ENCODE assay signal across 17 cellular contexts in the genomic region with DNA sequence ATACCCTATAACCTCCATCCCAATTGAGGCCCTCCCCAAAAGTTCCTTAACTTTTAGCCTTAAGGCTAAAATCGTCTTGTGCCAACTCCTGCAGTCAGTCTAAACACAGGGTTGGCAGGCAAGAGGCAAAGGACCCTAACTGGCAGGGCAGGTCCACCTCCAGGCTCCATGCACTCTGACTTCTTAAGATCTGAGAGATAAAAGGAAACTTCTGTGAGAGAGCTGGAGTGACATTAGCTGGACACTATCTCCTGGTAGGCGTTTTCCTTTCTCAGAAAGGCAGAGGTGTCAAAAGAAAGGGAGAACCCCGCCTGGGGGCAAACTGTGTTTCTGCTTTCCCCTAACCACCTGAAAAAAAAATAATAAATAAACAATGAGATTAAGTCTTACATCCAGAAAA. TPM values are rescaled to one million over a fixed set of nuclear protein-coding genes. Genes with fewer than 3 reads are reported as not detected.
DNase-seq lines count a peak whose midpoint lies in the region; ATAC-seq, FAIRE-seq and TF ChIP-seq lines count a peak whose summit lies in the region.
"Had no signal": no experiment of that assay in that cellular context is flagged by ENCODE, and none has a peak within 500 bp of the region (broad histone marks: within the 10 kb centered on the region; RNA-seq: fewer than 3 reads in every experiment).

No MANE protein-coding gene starts in this region.

- CTCF ChIA-PET in GM12878 (lab: Yijun Ruan, JAX) = interaction anchor here (0.7 to 5.8 kb wide), 12 partner anchors 8 to 160 kb away, joined by 3 to 64 read pairs (median 4); no protein-coding TSS in a partner anchor

- H3K9me2 ChIP-seq in MM.1S (replicated peaks; ENCODE audit: insufficient read depth, low read length) = no peaks in the 10 kb centered on the region

- TF ChIP-seq RAD21 in GM12878 (IDR thresholded peaks at IDR 0.05; ENCODE audit: insufficient read depth, low read depth, low read length) = no peak

- H3K18ac ChIP-seq in mesendoderm (ENCODE audit: low read length) = no peak overlapping the region

- ATAC-seq in GM12878 = no peak
- no peak for ATAC-seq in HG03097 (IDR thresholded peaks at IDR 0.05; ENCODE audit: low FRiP score, unreplicated experiment)
- ATAC-seq: body of pancreas, left lung had no signal

- H3K4me2 ChIP-seq in MM.1S (ENCODE audit: low read depth, low read length) (0 out of 2 replicates have a peak overlapping the region, but pooled peaks have one; percentile 4), GM12878 (ENCODE audit: control insufficient read depth, insufficient read depth) (0 out of 2 replicates have a peak overlapping the region, but pooled peaks have one; percentile 5), mesendoderm (ENCODE audit: low read length) (no peak overlapping the region)

- H3K9me3 ChIP-seq in MM.1S (replicated peaks; ENCODE audit: insufficient read depth, low read length) (no peaks in the 10 kb centered on the region), GM12878 (replicated peaks; ENCODE audit: control insufficient read depth, insufficient read depth, low read length) (no peaks in the 10 kb centered on the region), spleen (no peaks in the 10 kb centered on the region), HAP-1 (no peaks in the 10 kb centered on the region)
- H3K9me3 ChIP-seq: body of pancreas, left lung, uterus had no signal

- H2BK120ac ChIP-seq in mesendoderm (ENCODE audit: low read depth, low read length) = no peak overlapping the region

- H4K20me1 ChIP-seq in MM.1S (ENCODE audit: insufficient read depth, low read length) (no peaks in the 10 kb centered on the region), GM12878 (ENCODE audit: control insufficient read depth, insufficient read depth) (no peaks in the 10 kb centered on the region; the same call in 1 of the 2 replicates)

- H3K27ac ChIP-seq in MM.1S (ENCODE audit: low read length) = no peak overlapping the region
- no peak overlapping the region for H3K27ac ChIP-seq in GM12878 (ENCODE audit: control insufficient read depth, insufficient read depth)
- peak overlapping the region in 6 of 8 donors; percentile 11 to 90 (median 50) for H3K27ac ChIP-seq in spleen
- H3K27ac ChIP-seq in mesendoderm (ENCODE audit: low read depth, low read length) = no peak overlapping the region
- H3K27ac ChIP-seq: body of pancreas had no signal

- TF ChIP-seq POLR2A in GM12878 (IDR thresholded peaks at IDR 0.05; ENCODE audit: low read depth, low read length) (no peak), spleen (IDR thresholded peaks at IDR 0.05) (no peak)

- no peak overlapping the region for H3K56ac ChIP-seq in mesendoderm (ENCODE audit: low read length)

- TF ChIP-seq CTCF in MM.1S (IDR thresholded peaks at IDR 0.05; ENCODE audit: low read length) (no peak), GM12878 (IDR thresholded peaks at IDR 0.05 in 2 of 3, conservative IDR thresholded peaks at IDR 0.05 in 1 of 3; ENCODE audit: control insufficient read depth in 2 of 3, extremely low read depth in 1 of 3, insufficient read depth in 1 of 3, low read depth in 3 of 3, low read length in 3 of 3) (no peak), spleen (IDR thresholded peaks at IDR 0.05 in 8 of 11, conservative IDR thresholded peaks at IDR 0.05 in 3 of 11) (no peak)

- POLR2A ChIA-PET in GM12878 (lab: Charles Lee) = interaction anchor here (0.8 to 2.0 kb wide), 6 partner anchors 9 to 119 kb away, joined by 3 to 7 read pairs (median 4); no protein-coding TSS in a partner anchor

- peaks cover 89% of the 10 kb centered on the region for H3K79me2 ChIP-seq in MM.1S (ENCODE audit: low read length)
- peaks cover 76% of the 10 kb centered on the region for H3K79me2 ChIP-seq in GM12878 (ENCODE audit: control insufficient read depth, insufficient read depth, low read length)
- peaks cover 68% of the 10 kb centered on the region for H3K79me2 ChIP-seq in mesendoderm (ENCODE audit: control insufficient read depth, insufficient read depth, low read length)

- peaks cover 11% of the 10 kb centered on the region for H3K36me3 ChIP-seq in MM.1S (replicated peaks; ENCODE audit: insufficient read depth, low read length)
- H3K36me3 ChIP-seq in GM12878 (ENCODE audit: control insufficient read depth in 2 of 2, insufficient read depth in 2 of 2, low read length in 1 of 2) = no peaks in the 10 kb centered on the region
- peaks cover 0 to 4% (median 0%) of the 10 kb centered on the region in 6 donors for H3K36me3 ChIP-seq in spleen
- no peaks in the 10 kb centered on the region for H3K36me3 ChIP-seq in mesendoderm (ENCODE audit: control insufficient read depth, insufficient read depth, low read length)
- peaks cover 8% of the 10 kb centered on the region for H3K36me3 ChIP-seq in HAP-1 (replicated peaks)
- H3K36me3 ChIP-seq: left lung, uterus had no signal

- SMC1A ChIA-PET in GM12878 (lab: Charles Lee; ENCODE audit: uncharacterized antibody, unreplicated experiment) = interaction anchor here (0.8 to 10.3 kb wide), 23 partner anchors 8 to 159 kb away, joined by 3 to 119 read pairs (median 5); no protein-coding TSS in a partner anchor

- intact Hi-C loops in GM12878 (cut with micrococcal nuclease; ENCODE audit: unreplicated experiment) (no loop called here), spleen (cut with DNase I; ENCODE audit: low total_unique reads) (no loop called here)

- no peak overlapping the region for H3K23ac ChIP-seq in mesendoderm (ENCODE audit: low read length)

- H3K4me3 ChIP-seq in MM.1S (ENCODE audit: low read length) (no peak overlapping the region), GM12878 (peak overlapping the region; percentile 52), spleen (no peak overlapping the region), mesendoderm (ENCODE audit: low read length) (no peak overlapping the region), HAP-1 (no peak overlapping the region)
- H3K4me3 ChIP-seq: body of pancreas, left lung, uterus had no signal

- peaks cover 31% of the 10 kb centered on the region for H3K79me1 ChIP-seq in mesendoderm (ENCODE audit: low read length)

- DNase-seq in activated CD8-positive, alpha-beta memory T cell treated with anti-CD3 and anti-CD28 coated beads for 24 hours = peak; percentile 51
- no peak for DNase-seq in activated CD8-positive, alpha-beta memory T cell treated with anti-CD3 and anti-CD28 coated beads, Interleukin-2, amount 50 U/mL, for 4 hours
- no peak for DNase-seq in MM.1S
- no peak for DNase-seq in GM12878 (ENCODE audit: low read depth, low spot score)
- no peak for DNase-seq in spleen
- no peak for DNase-seq in mesendoderm
- no peak for DNase-seq in HAP-1 (ENCODE audit: low spot score in 2 of 2)
- DNase-seq: activated CD4-positive, CD25-positive, alpha-beta regulatory T cell; activated effector memory CD4-positive, alpha-beta T cell treated with Interleukin-2 at 50 U/mL for 16 hours; body of pancreas; left lung; NCI-H146; NCI-H524; stimulated activated CD8-positive, alpha-beta memory T cell treated with anti-CD3 and anti-CD28 coated beads, Interleukin-4, amount 100 ng/mL, for 48 hours; uterus had no signal

- H3F3A ChIP-seq in MM.1S (ENCODE audit: insufficient read depth, low read length) = peaks cover 29% of the 10 kb centered on the region

- no peak for TF ChIP-seq EP300 in GM12878 (IDR thresholded peaks at IDR 0.05; ENCODE audit: borderline replicate concordance in 1 of 2, control insufficient read depth in 1 of 2, low read depth in 2 of 2, low read length in 2 of 2)

- H3K9ac ChIP-seq in MM.1S (ENCODE audit: low read length) (no peak overlapping the region), GM12878 (ENCODE audit: control insufficient read depth, insufficient read depth, low read length) (no peak overlapping the region), mesendoderm (ENCODE audit: low read length) (no peak overlapping the region)

- WGBS in GM12878 (ENCODE audit: insufficient coverage, insufficient replicate concordance, low lambda C conversion rate, missing lambda C conversion rate) = 98% methylated on average over 3 of the region's 3 CpGs
- WGBS in spleen, 5 donors = 62 to 67% (median 65%) methylated on average over 3 of the region's 3 CpGs
- no CpG with 5 or more reads among the region's 3 CpGs for WGBS in mesendoderm (ENCODE audit: extremely low coverage, insufficient coverage, low lambda C conversion rate)

- H3K4ac ChIP-seq in mesendoderm (ENCODE audit: low read depth, low read length) = no peak overlapping the region

- no peak overlapping the region for H4K5ac ChIP-seq in mesendoderm (ENCODE audit: low read length)

- no peaks in the 10 kb centered on the region for H3K27me3 ChIP-seq in MM.1S (replicated peaks; ENCODE audit: insufficient read depth, low read length)
- H3K27me3 ChIP-seq in GM12878 (replicated peaks in 1 of 2; ENCODE audit: control insufficient read depth in 2 of 2, insufficient read depth in 2 of 2, low read length in 1 of 2) = no peaks in the 10 kb centered on the region
- H3K27me3 ChIP-seq in spleen (replicated peaks in 1 of 7) = no peaks in the 10 kb centered on the region
- H3K27me3 ChIP-seq in mesendoderm (ENCODE audit: insufficient read depth, low read length, poor library complexity) = no peaks in the 10 kb centered on the region
- H3K27me3 ChIP-seq in HAP-1 (ENCODE audit: low read depth) = no peaks in the 10 kb centered on the region
- H3K27me3 ChIP-seq: body of pancreas, left lung, uterus had no signal

- H2BK15ac ChIP-seq in mesendoderm (replicated peaks; ENCODE audit: low read depth) = no peak overlapping the region

- H2AK5ac ChIP-seq in mesendoderm (ENCODE audit: low read length) = no peak overlapping the region

- no TSS peak for BruUV-seq in GM12878 (replicated peaks; lab: Mats Ljungman, UMichigan)

- in situ Hi-C loops in GM12878 (cut with MboI) = no loop called here
- in situ Hi-C loops in HAP-1 (cut with MboI; ENCODE audit: low sequenced_read_pairs) = no loop called here

- H2BK5ac ChIP-seq in mesendoderm (ENCODE audit: low read length) = no peak overlapping the region

- no peak overlapping the region for H2AFZ ChIP-seq in MM.1S (ENCODE audit: low read length)
- no peak overlapping the region for H2AFZ ChIP-seq in GM12878 (ENCODE audit: control insufficient read depth, low read depth, low read length)

- H3K4me1 ChIP-seq in MM.1S (ENCODE audit: low read length) (peaks cover 46% of the 10 kb centered on the region), GM12878 (ENCODE audit: control insufficient read depth, insufficient read depth, low read length) (peaks cover 18% of the 10 kb centered on the region), spleen (peaks cover 46 to 88% (median 85%) of the 10 kb centered on the region in 6 donors), mesendoderm (ENCODE audit: control insufficient read depth, low read depth, low read length) (peaks cover 3% of the 10 kb centered on the region), HAP-1 (peaks cover 15% of the 10 kb centered on the region)
- H3K4me1 ChIP-seq: uterus had no signal

- RAD21 ChIA-PET in GM12878 (lab: Charles Lee; ENCODE audit: unreplicated experiment) = interaction anchor here (0.7 to 3.3 kb wide), 14 partner anchors 8 to 143 kb away, joined by 3 to 26 read pairs (median 4); partner anchors contain the start of gene SNRPA1

- FAIRE-seq in GM12878 (lab: Jason Lieb, UNC) = no peak
- FAIRE-seq: A204.1 had no signal

- H4K8ac ChIP-seq in mesendoderm (ENCODE audit: low read depth, low read length) = no peak overlapping the region

RNA-seq across cellular contexts. Expression of gene CHSY1, which starts 3.6 kb away (rescaled TPM):
- 82.5 and 96.0 TPM in 2 replicates for total RNA-seq in GM12878 (2013; cell fraction: nucleolus; rRNA removed)
- total RNA-seq in GM12878 (2014; rRNA removed) (9.8 and 11.1 TPM in 2 replicates), GM12878 (2014; rRNA removed; fragmentation: Illumina TruSeq; extraction: Trizol) (14.2 and 14.7 TPM in 2 replicates), GM12878 (2021) (17.5 and 17.8 TPM in 2 replicates), spleen (10 to 100 TPM; 50.2 to 99.5 (median 55.9) TPM)
- polyA plus RNA-seq in GM12878 (2011; ENCODE audit: low read depth) = 7.5 TPM
- polyA plus RNA-seq in GM12878 (2011; rRNA removed) (31.2 and 41.1 TPM in 2 replicates), GM12878 (2014; fragmentation: Illumina TruSeq; extraction: Trizol) (16.1 and 18.9 TPM in 2 replicates), GM12878 (2014; fragmentation: Nextera tagmentation; extraction: Ambion mirVana) (10 to 100 TPM in 1 of 2 experiments, 1 to 10 TPM in 1; 5.1 to 10.0 TPM), GM12878 (2014; rRNA removed) (10.8 and 11.0 TPM in 2 replicates), GM12878 (2016; fragmentation: Nextera tagmentation; extraction: Ambion mirVana) (1 to 10 TPM; 1.4 to 1.8 TPM), spleen (1 to 10 TPM; 6.8 to 9.2 (median 8.3) TPM)
- 17.9 and 23.9 TPM in 2 replicates for polyA plus RNA-seq in GM12878 (2011; cell fraction: cytosol; rRNA removed)
- polyA plus RNA-seq in GM12878 (2011; cell fraction: nucleus; rRNA removed) = 19.2 and 19.8 TPM in 2 replicates
- 7.4 and 12.5 TPM in 2 replicates for polyA plus RNA-seq in GM12878 (2012)
- 36.3 and 39.7 TPM in 2 replicates for polyA minus RNA-seq in GM12878 (2011; rRNA and poly(A)+ RNA removed)
- 14.3 and 16.0 TPM in 2 replicates for polyA minus RNA-seq in GM12878 (2011; cell fraction: cytosol; rRNA and poly(A)+ RNA removed)
- polyA minus RNA-seq in GM12878 (2011; cell fraction: nucleus; rRNA and poly(A)+ RNA removed) = 13.2 and 20.8 TPM in 2 replicates
- 33.9 TPM for polyA plus RNA-seq in mesendoderm (2013, experiment 1 of 2)
- polyA plus RNA-seq in mesendoderm (2013, experiment 2 of 2) = 36.1 TPM

RNA-seq across cellular contexts. Expression of gene SELENOS, which starts 29.0 kb away (rescaled TPM):
- 50.5 and 66.2 TPM in 2 replicates for total RNA-seq in GM12878 (2013; cell fraction: nucleolus; rRNA removed)
- total RNA-seq in GM12878 (2014; rRNA removed) (30.7 and 36.4 TPM in 2 replicates), GM12878 (2014; rRNA removed; fragmentation: Illumina TruSeq; extraction: Trizol) (35.7 and 37.8 TPM in 2 replicates), GM12878 (2021) (29.0 and 33.4 TPM in 2 replicates), spleen (100 to 1,000 TPM in 1 of 7 donors, 10 to 100 TPM in 6; 47.3 to 109 (median 63.8) TPM)
- polyA plus RNA-seq in GM12878 (2011; ENCODE audit: low read depth) = 37.2 TPM
- polyA plus RNA-seq in GM12878 (2011; rRNA removed) (62.9 and 73.8 TPM in 2 replicates), GM12878 (2014; fragmentation: Illumina TruSeq; extraction: Trizol) (34.9 and 35.8 TPM in 2 replicates), GM12878 (2014; fragmentation: Nextera tagmentation; extraction: Ambion mirVana) (10 to 100 TPM; 25.8 to 36.7 TPM), GM12878 (2014; rRNA removed) (39.4 and 48.7 TPM in 2 replicates), GM12878 (2016; fragmentation: Nextera tagmentation; extraction: Ambion mirVana) (10 to 100 TPM; 87.9 to 90.1 TPM), spleen (10 to 100 TPM; 25.7 to 41.1 (median 39.7) TPM)
- 43.7 and 45.0 TPM in 2 replicates for polyA plus RNA-seq in GM12878 (2011; cell fraction: cytosol; rRNA removed)
- polyA plus RNA-seq in GM12878 (2011; cell fraction: nucleus; rRNA removed) = 30.2 and 33.3 TPM in 2 replicates
- polyA plus RNA-seq in GM12878 (2012) = 42.4 and 44.3 TPM in 2 replicates
- 27.9 and 31.7 TPM in 2 replicates for polyA minus RNA-seq in GM12878 (2011; rRNA and poly(A)+ RNA removed)
- 7.9 and 8.7 TPM in 2 replicates for polyA minus RNA-seq in GM12878 (2011; cell fraction: cytosol; rRNA and poly(A)+ RNA removed)
- 25.0 and 38.4 TPM in 2 replicates for polyA minus RNA-seq in GM12878 (2011; cell fraction: nucleus; rRNA and poly(A)+ RNA removed)
- polyA plus RNA-seq in mesendoderm (2013, experiment 1 of 2) = 47.1 TPM
- polyA plus RNA-seq in mesendoderm (2013, experiment 2 of 2) = 48.2 TPM

RNA-seq across cellular contexts. Expression of gene SNRPA1, which starts 46.8 kb away (rescaled TPM):
- 112 TPM in 2 replicates for total RNA-seq in GM12878 (2013; cell fraction: nucleolus; rRNA removed)
- 88.4 and 95.1 TPM in 2 replicates for total RNA-seq in GM12878 (2014; rRNA removed)
- total RNA-seq in GM12878 (2014; rRNA removed; fragmentation: Illumina TruSeq; extraction: Trizol) = 54.3 and 59.9 TPM in 2 replicates
- 117 and 126 TPM in 2 replicates for total RNA-seq in GM12878 (2021)
- polyA plus RNA-seq in GM12878 (2011; ENCODE audit: low read depth) = 149 TPM
- polyA plus RNA-seq in GM12878 (2011; rRNA removed) = 267 and 344 TPM in 2 replicates
- polyA plus RNA-seq in GM12878 (2011; cell fraction: cytosol; rRNA removed) = 146 and 176 TPM in 2 replicates
- polyA plus RNA-seq in GM12878 (2011; cell fraction: nucleus; rRNA removed) = 172 and 183 TPM in 2 replicates
- 111 and 176 TPM in 2 replicates for polyA plus RNA-seq in GM12878 (2012)
- 138 and 154 TPM in 2 replicates for polyA plus RNA-seq in GM12878 (2014; fragmentation: Illumina TruSeq; extraction: Trizol)
- polyA plus RNA-seq in GM12878 (2014; fragmentation: Nextera tagmentation; extraction: Ambion mirVana) = 100 to 1,000 TPM; 174 to 238 TPM
- polyA plus RNA-seq in GM12878 (2014; rRNA removed) = 123 and 149 TPM in 2 replicates
- 100 to 1,000 TPM; 240 to 258 TPM for polyA plus RNA-seq in GM12878 (2016; fragmentation: Nextera tagmentation; extraction: Ambion mirVana)
- polyA minus RNA-seq in GM12878 (2011; rRNA and poly(A)+ RNA removed) = 55.1 and 81.8 TPM in 2 replicates
- polyA minus RNA-seq in GM12878 (2011; cell fraction: cytosol; rRNA and poly(A)+ RNA removed) = 42.9 and 46.5 TPM in 2 replicates
- 27.8 and 38.6 TPM in 2 replicates for polyA minus RNA-seq in GM12878 (2011; cell fraction: nucleus; rRNA and poly(A)+ RNA removed)
- total RNA-seq in spleen = 10 to 100 TPM; 56.2 to 85.4 (median 68.8) TPM
- 10 to 100 TPM; 74.6 to 75.1 (median 74.7) TPM for polyA plus RNA-seq in spleen
- 204 TPM for polyA plus RNA-seq in mesendoderm (2013, experiment 1 of 2)
- 202 TPM for polyA plus RNA-seq in mesendoderm (2013, experiment 2 of 2)

Comparison
In these comparisons a context has a peak if more than half of its experiments do, and no peak if none do; other contexts are left out.
1. H3K27ac ChIP-seq: peak in spleen (6 of 8); none in MM.1S (single experiment), GM12878 (single experiment) and mesendoderm (single experiment).